ENCODE assay signal across 17 cellular contexts in the genomic region with DNA sequence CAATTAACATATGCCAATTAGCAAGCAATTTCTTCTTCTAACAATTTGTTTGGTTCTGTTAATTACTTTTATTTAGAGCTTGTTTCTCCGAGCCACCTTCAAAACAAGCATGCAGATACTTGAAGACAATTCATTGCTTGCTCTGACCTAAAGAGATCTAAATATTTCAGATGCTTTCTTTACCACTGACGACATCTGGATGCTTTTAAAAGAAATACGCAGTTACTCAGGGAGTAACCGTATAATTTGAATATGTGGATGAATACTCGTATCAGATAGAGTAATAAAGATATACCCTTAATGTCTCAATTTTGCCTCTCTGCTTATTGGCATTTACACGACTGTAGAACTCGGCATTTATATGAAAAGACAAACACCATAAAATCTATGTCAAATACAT.
"Had no signal": no experiment of that assay in that cellular context is flagged by ENCODE, and none has a peak within 500 bp of the region (broad histone marks: within the 10 kb centered on the region; RNA-seq: fewer than 3 reads in every experiment).

No MANE protein-coding gene starts in this region.

- H3K4me3 ChIP-seq: ascending aorta, colonic mucosa, mucosa of descending colon, pancreas, sigmoid colon had no signal

- H3K36me3 Mint-ChIP-seq: activated naive CD8-positive, alpha-beta T cell treated with anti-CD3 and anti-CD28 coated beads, Interleukin-2, amount 10 ng/mL, durations not matched to agents 7 days and 5 days; stimulated activated effector memory CD8-positive, alpha-beta T cell treated with anti-CD3 and anti-CD28 coated beads, Interleukin-12 subunit alpha, Interleukin-12 subunit beta, amount 100 ng/mL, for 72 hours had no signal

- H3K4me1 Mint-ChIP-seq: activated B cell treated with CpG ODN at 0.5 μM for 24 hours; activated naive CD8-positive, alpha-beta T cell treated with anti-CD3 and anti-CD28 coated beads, Interleukin-2, amount 10 ng/mL, durations not matched to agents 7 days and 5 days; stimulated activated effector memory CD8-positive, alpha-beta T cell treated with anti-CD3 and anti-CD28 coated beads, Interleukin-12 subunit alpha, Interleukin-12 subunit beta, amount 100 ng/mL, for 72 hours had no signal

- DNase-seq: activated B cell treated with CpG ODN at 0.5 μM for 24 hours; activated CD4-positive, alpha-beta T cell treated with anti-CD3 and anti-CD28 coated beads for 48 hours; activated CD8-positive, alpha-beta memory T cell treated with anti-CD3 and anti-CD28 coated beads, Interleukin-2, amount 50 U/mL, for 48 hours; activated CD8-positive, alpha-beta T cell treated with anti-CD3 and anti-CD28 coated beads, Interleukin-2, amount 10 ng/mL, durations not matched to agents 7 days and 5 days; activated naive CD4-positive, alpha-beta T cell; activated naive CD8-positive, alpha-beta T cell treated with anti-CD3 and anti-CD28 coated beads, Interleukin-2, amount 10 ng/mL, durations not matched to agents 7 days and 5 days; colonic mucosa; islet precursor cell; mucosa of descending colon; naive thymus-derived CD4-positive, alpha-beta T cell; pancreas; sigmoid colon; stimulated activated CD4-positive, alpha-beta T cell treated with anti-CD3 and anti-CD28 coated beads, Interleukin-12 subunit alpha, Interleukin-12 subunit beta, amount 100 ng/mL, for 4 hours; stimulated activated CD4-positive, alpha-beta T cell treated with anti-CD3 and anti-CD28 coated beads, Interleukin-2, amount 100 ng/mL, for 24 hours; SW 1271 had no signal

- H3K27me3 Mint-ChIP-seq: activated B cell treated with CpG ODN at 0.5 μM for 24 hours; activated naive CD8-positive, alpha-beta T cell treated with anti-CD3 and anti-CD28 coated beads, Interleukin-2, amount 10 ng/mL, durations not matched to agents 7 days and 5 days; naive thymus-derived CD4-positive, alpha-beta T cell had no signal

- H3K27ac ChIP-seq: ascending aorta, colonic mucosa, pancreas, sigmoid colon had no signal

- H3K4me3 Mint-ChIP-seq: activated B cell treated with CpG ODN at 0.5 μM for 24 hours; activated CD8-positive, alpha-beta T cell treated with anti-CD3 and anti-CD28 coated beads, Interleukin-2, amount 10 ng/mL, durations not matched to agents 7 days and 5 days; activated naive CD8-positive, alpha-beta T cell treated with anti-CD3 and anti-CD28 coated beads, Interleukin-2, amount 10 ng/mL, durations not matched to agents 7 days and 5 days; naive thymus-derived CD4-positive, alpha-beta T cell; stimulated activated effector memory CD8-positive, alpha-beta T cell treated with anti-CD3 and anti-CD28 coated beads, Interleukin-12 subunit alpha, Interleukin-12 subunit beta, amount 100 ng/mL, for 72 hours had no signal

- ATAC-seq: activated CD8-positive, alpha-beta T cell treated with anti-CD3 and anti-CD28 coated beads, Interleukin-2, amount 10 ng/mL, durations not matched to agents 7 days and 5 days; mucosa of descending colon; naive thymus-derived CD4-positive, alpha-beta T cell; pancreas; stimulated activated effector memory CD8-positive, alpha-beta T cell treated with anti-CD3 and anti-CD28 coated beads, Interleukin-12 subunit alpha, Interleukin-12 subunit beta, amount 100 ng/mL, for 72 hours had no signal

- H3K27ac Mint-ChIP-seq: activated B cell treated with CpG ODN at 0.5 μM for 24 hours; activated CD8-positive, alpha-beta T cell treated with anti-CD3 and anti-CD28 coated beads, Interleukin-2, amount 10 ng/mL, durations not matched to agents 7 days and 5 days; activated naive CD8-positive, alpha-beta T cell treated with anti-CD3 and anti-CD28 coated beads, Interleukin-2, amount 10 ng/mL, durations not matched to agents 7 days and 5 days; naive thymus-derived CD4-positive, alpha-beta T cell; stimulated activated effector memory CD8-positive, alpha-beta T cell treated with anti-CD3 and anti-CD28 coated beads, Interleukin-12 subunit alpha, Interleukin-12 subunit beta, amount 100 ng/mL, for 72 hours had no signal

- H3K9me3 Mint-ChIP-seq: activated B cell treated with CpG ODN at 0.5 μM for 24 hours; activated naive CD8-positive, alpha-beta T cell treated with anti-CD3 and anti-CD28 coated beads, Interleukin-2, amount 10 ng/mL, durations not matched to agents 7 days and 5 days; naive thymus-derived CD4-positive, alpha-beta T cell; stimulated activated effector memory CD8-positive, alpha-beta T cell treated with anti-CD3 and anti-CD28 coated beads, Interleukin-12 subunit alpha, Interleukin-12 subunit beta, amount 100 ng/mL, for 72 hours had no signal

- H3K9me3 ChIP-seq: ascending aorta, colonic mucosa, mucosa of descending colon, pancreas, sigmoid colon had no signal

- H3K27me3 ChIP-seq: ascending aorta, colonic mucosa, pancreas, sigmoid colon had no signal
